28 cellular contexts compared by ENCODE assay signal in genomic region chr16:65077181-65077580, GRCh38.
"Had no signal": no experiment of that assay in that cellular context is flagged by ENCODE, and none has a peak within 500 bp of the region (broad histone marks: within the 10 kb centered on the region; RNA-seq: fewer than 3 reads in every experiment).

No MANE protein-coding gene starts in this region.

- H3K27ac ChIP-seq: stomach, suprapubic skin, testis, thoracic aorta, thyroid gland, tibial artery, tibial nerve, transverse colon, upper lobe of left lung, upper lobe of right lung, uterus, vagina had no signal

- DNase-seq: stimulated activated CD4-positive, alpha-beta T cell treated with anti-CD3 and anti-CD28 coated beads, Interleukin-2, amount 100 ng/mL, for 48 hours; stimulated activated CD4-positive, alpha-beta T cell treated with anti-CD3 and anti-CD28 coated beads, Interleukin-4, amount 100 ng/mL, for 1 hour; stimulated activated CD4-positive, alpha-beta T cell treated with anti-CD3 and anti-CD28 coated beads, Interleukin-4, amount 100 ng/mL, for 24 hours; stimulated activated CD4-positive, alpha-beta T cell treated with anti-CD3 and anti-CD28 coated beads, Interleukin-4, amount 100 ng/mL, for 4 hours; stimulated activated CD8-positive, alpha-beta memory T cell treated with anti-CD3 and anti-CD28 coated beads, Interleukin-4, amount 100 ng/mL, for 48 hours; stimulated activated naive B cell treated with anti-CD40 and anti-IgM and Interleukin-4, amounts not matched to agents 10 μg/mL and 1 μg/mL and 100 μg/mL, for 72 hours; stimulated activated naive CD4-positive, alpha-beta T cell; stimulated activated naive CD4-positive, alpha-beta T cell treated with Interleukin-2 at 50 U/mL for 16 hours; stimulated activated naive CD8-positive, alpha-beta T cell treated with anti-CD3 and anti-CD28 coated beads, Interleukin-15, amount 100 ng/mL, for 72 hours; stimulated activated naive CD8-positive, alpha-beta T cell treated with anti-CD3 and anti-CD28 coated beads, Interleukin-15, Interleukin-2, amounts not matched to agents 100 U/mL and 50 U/mL, for 24 hours; stomach; substantia nigra; testis; thyroid gland; tibial artery; transverse colon; trophoblast cell; upper lobe of left lung; upper lobe of right lung; uterus had no signal

- H3K9me3 ChIP-seq: stomach, suprapubic skin, testis, thoracic aorta, thyroid gland, tibial artery, tibial nerve, transverse colon, upper lobe of left lung, upper lobe of right lung, uterus, vagina had no signal

- H3K36me3 Mint-ChIP-seq: stimulated activated effector memory CD8-positive, alpha-beta T cell treated with anti-CD3 and anti-CD28 coated beads, Interleukin-12 subunit alpha, Interleukin-12 subunit beta, amount 100 ng/mL, for 72 hours; stimulated activated memory B cell treated with anti-CD40 and anti-IgM and Interleukin-4, amounts not matched to agents 10 μg/mL and 1 μg/mL and 100 μg/mL, for 72 hours; stimulated activated naive B cell treated with anti-CD40 and anti-IgM and Interleukin-4, amounts not matched to agents 10 μg/mL and 1 μg/mL and 100 μg/mL, for 72 hours had no signal

- H3K27me3 ChIP-seq: stomach, suprapubic skin, testis, thyroid gland, tibial artery, tibial nerve, transverse colon, upper lobe of left lung, upper lobe of right lung, uterus, vagina had no signal

- H3K36me3 ChIP-seq: stomach, suprapubic skin, thoracic aorta, thyroid gland, tibial artery, transverse colon, upper lobe of left lung, upper lobe of right lung, uterus, vagina had no signal

- H3K27ac Mint-ChIP-seq: stimulated activated effector memory CD8-positive, alpha-beta T cell treated with anti-CD3 and anti-CD28 coated beads, Interleukin-12 subunit alpha, Interleukin-12 subunit beta, amount 100 ng/mL, for 72 hours; stimulated activated memory B cell treated with anti-CD40 and anti-IgM and Interleukin-4, amounts not matched to agents 10 μg/mL and 1 μg/mL and 100 μg/mL, for 72 hours; stimulated activated naive B cell treated with anti-CD40 and anti-IgM and Interleukin-4, amounts not matched to agents 10 μg/mL and 1 μg/mL and 100 μg/mL, for 72 hours; stimulated activated naive CD8-positive, alpha-beta T cell treated with anti-CD3 and anti-CD28 coated beads, Interleukin-15, amount 100 ng/mL, for 72 hours; stimulated activated naive CD8-positive, alpha-beta T cell treated with anti-CD3 and anti-CD28 coated beads, Interleukin-15, Interleukin-2, amounts not matched to agents 100 ng/mL and 50 ng/mL, for 24 hours; type B pancreatic cell had no signal

- H3K4me3 Mint-ChIP-seq: stimulated activated effector memory CD8-positive, alpha-beta T cell treated with anti-CD3 and anti-CD28 coated beads, Interleukin-12 subunit alpha, Interleukin-12 subunit beta, amount 100 ng/mL, for 72 hours; stimulated activated memory B cell treated with anti-CD40 and anti-IgM and Interleukin-4, amounts not matched to agents 10 μg/mL and 1 μg/mL and 100 μg/mL, for 72 hours; stimulated activated naive B cell treated with anti-CD40 and anti-IgM and Interleukin-4, amounts not matched to agents 10 μg/mL and 1 μg/mL and 100 μg/mL, for 72 hours; stimulated activated naive CD8-positive, alpha-beta T cell treated with anti-CD3 and anti-CD28 coated beads, Interleukin-15, amount 100 ng/mL, for 72 hours; stimulated activated naive CD8-positive, alpha-beta T cell treated with anti-CD3 and anti-CD28 coated beads, Interleukin-15, Interleukin-2, amounts not matched to agents 100 ng/mL and 50 ng/mL, for 24 hours; type B pancreatic cell had no signal

- H3K27me3 Mint-ChIP-seq: stimulated activated memory B cell treated with anti-CD40 and anti-IgM and Interleukin-4, amounts not matched to agents 10 μg/mL and 1 μg/mL and 100 μg/mL, for 72 hours; stimulated activated naive B cell treated with anti-CD40 and anti-IgM and Interleukin-4, amounts not matched to agents 10 μg/mL and 1 μg/mL and 100 μg/mL, for 72 hours; stimulated activated naive CD8-positive, alpha-beta T cell treated with anti-CD3 and anti-CD28 coated beads, Interleukin-15, amount 100 ng/mL, for 72 hours; stimulated activated naive CD8-positive, alpha-beta T cell treated with anti-CD3 and anti-CD28 coated beads, Interleukin-15, Interleukin-2, amounts not matched to agents 100 ng/mL and 50 ng/mL, for 24 hours had no signal

- H3K9me3 Mint-ChIP-seq: type B pancreatic cell had no signal

- H3K4me1 Mint-ChIP-seq: stimulated activated effector memory CD8-positive, alpha-beta T cell treated with anti-CD3 and anti-CD28 coated beads, Interleukin-12 subunit alpha, Interleukin-12 subunit beta, amount 100 ng/mL, for 72 hours; stimulated activated memory B cell treated with anti-CD40 and anti-IgM and Interleukin-4, amounts not matched to agents 10 μg/mL and 1 μg/mL and 100 μg/mL, for 72 hours; stimulated activated naive B cell treated with anti-CD40 and anti-IgM and Interleukin-4, amounts not matched to agents 10 μg/mL and 1 μg/mL and 100 μg/mL, for 72 hours; stimulated activated naive CD8-positive, alpha-beta T cell treated with anti-CD3 and anti-CD28 coated beads, Interleukin-15, amount 100 ng/mL, for 72 hours had no signal

- H3K4me3 ChIP-seq: stomach, suprapubic skin, testis, thoracic aorta, thyroid gland, tibial artery, tibial nerve, transverse colon, upper lobe of left lung, upper lobe of right lung, uterus, vagina had no signal

- ATAC-seq: stimulated activated effector memory CD8-positive, alpha-beta T cell treated with anti-CD3 and anti-CD28 coated beads, Interleukin-12 subunit alpha, Interleukin-12 subunit beta, amount 100 ng/mL, for 72 hours; stimulated activated memory B cell treated with anti-CD40 and anti-IgM and Interleukin-4, amounts not matched to agents 10 μg/mL and 1 μg/mL and 100 μg/mL, for 72 hours; stimulated activated naive B cell treated with anti-CD40 and anti-IgM and Interleukin-4, amounts not matched to agents 10 μg/mL and 1 μg/mL and 100 μg/mL, for 72 hours; stimulated activated naive CD8-positive, alpha-beta T cell treated with anti-CD3 and anti-CD28 coated beads, Interleukin-15, amount 100 ng/mL, for 72 hours; stimulated activated naive CD8-positive, alpha-beta T cell treated with anti-CD3 and anti-CD28 coated beads, Interleukin-15, Interleukin-2, amounts not matched to agents 100 U/mL and 50 U/mL, for 24 hours; upper lobe of right lung had no signal

- H3K4me1 ChIP-seq: testis, thyroid gland, upper lobe of left lung, upper lobe of right lung had no signal
